In the genomic region with DNA sequence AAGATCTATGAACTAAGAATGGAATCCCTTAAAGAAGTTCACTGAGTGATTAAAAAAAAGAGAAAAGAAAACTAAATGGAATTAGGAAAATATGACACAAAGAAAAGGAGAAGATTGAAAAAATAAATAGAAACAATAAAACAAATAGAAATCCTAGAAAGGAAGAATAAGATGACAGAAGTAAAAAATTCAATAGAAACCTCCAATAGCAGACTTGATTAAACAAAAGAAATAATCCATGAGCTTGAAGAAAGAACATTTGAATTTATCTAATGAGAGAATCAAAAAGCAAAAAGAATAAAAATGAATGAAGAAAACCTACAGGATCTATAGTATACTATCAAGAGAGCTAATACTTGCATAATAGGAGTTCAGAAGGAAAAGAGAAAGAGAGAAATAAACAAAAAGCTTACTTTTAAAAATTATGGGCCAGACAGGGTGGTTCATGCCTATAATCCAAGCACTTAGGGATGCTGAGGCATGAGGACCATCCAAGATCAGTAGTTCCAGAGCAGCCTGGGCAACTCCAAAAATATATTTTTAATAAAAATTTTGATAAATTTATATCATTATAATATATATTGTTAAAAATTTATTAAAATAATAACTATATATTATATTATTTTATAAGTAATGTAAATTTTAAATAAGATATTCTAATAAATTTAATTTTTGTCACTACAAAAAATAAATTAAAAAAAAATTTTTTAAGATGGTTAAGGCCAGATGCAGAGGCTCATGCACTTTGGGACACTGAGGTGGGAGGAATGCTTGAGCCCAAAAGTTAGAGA, we compare ENCODE assay signal across 20 cellular contexts. TPM values are rescaled to one million over a fixed set of nuclear protein-coding genes. Genes with fewer than 3 reads are reported as not detected.
DNase-seq lines count a peak whose midpoint lies in the region; ATAC-seq, FAIRE-seq and TF ChIP-seq lines count a peak whose summit lies in the region.
"Had no signal": no experiment of that assay in that cellular context is flagged by ENCODE, and none has a peak within 500 bp of the region (broad histone marks: within the 10 kb centered on the region; RNA-seq: fewer than 3 reads in every experiment).

No MANE protein-coding gene starts in this region.

- TF ChIP-seq CTCF in WTC11 (IDR thresholded peaks at IDR 0.05) (no peak), kidney (IDR thresholded peaks at IDR 0.05; ENCODE audit: borderline replicate concordance, extremely low read depth, insufficient read depth) (no peak)

- no peak overlapping the region for H3K27ac ChIP-seq in kidney (ENCODE audit: low read depth in 2 of 2, low read length in 2 of 2)

- peak; percentile 44 for FAIRE-seq in kidney (lab: Jason Lieb, UNC)
- FAIRE-seq: GM12892, GM18507, H54 had no signal

- ATAC-seq in WTC11: no peak
- ATAC-seq in GM18511 (IDR thresholded peaks at IDR 0.05; ENCODE audit: unreplicated experiment): no peak
- ATAC-seq: GM23338 had no signal

- no peak overlapping the region for H3K4me3 ChIP-seq in kidney (ENCODE audit: low read length in 2 of 2)
- H3K4me3 ChIP-seq: GM23338 had no signal

- H3K27me3 Mint-ChIP-seq in activated naive CD4-positive, alpha-beta T cell treated with anti-CD3 and anti-CD28 coated beads, Interleukin-2, amount 50 U/mL, for 24 hours: peaks cover 3% of the 10 kb centered on the region
- peaks cover 5% of the 10 kb centered on the region for H3K27me3 Mint-ChIP-seq in activated naive CD4-positive, alpha-beta T cell treated with anti-CD3 and anti-CD28 coated beads for 36 hours (ENCODE audit: low read depth)
- H3K27me3 Mint-ChIP-seq in WTC11 (ENCODE audit: low read depth): no peaks in the 10 kb centered on the region; the same call in 1 of the 2 replicates

- DNase-seq in activated naive CD4-positive, alpha-beta T cell treated with anti-CD3 and anti-CD28 coated beads for 36 hours: no peak
- DNase-seq in WTC11 (ENCODE audit: low spot score) (no peak), kidney (no peak), KG1 (lab: John Stamatoyannopoulos, UW) (no peak)
- DNase-seq in activated CD8-positive, alpha-beta memory T cell treated with anti-CD3 and anti-CD28 coated beads for 24 hours: no peak
- DNase-seq: 8988T; BE2C; C1 segment of cervical spinal cord; CD4-positive, CD25-positive, alpha-beta regulatory T cell; CD8-positive, alpha-beta memory T cell; COR-L47; GDM1; HCEC 1CT had no signal

- no peaks in the 10 kb centered on the region for H3K36me3 ChIP-seq in kidney (ENCODE audit: control insufficient read depth in 1 of 2, insufficient read depth in 2 of 2, low read length in 2 of 2)
- H3K36me3 ChIP-seq: BE2C had no signal

- peak overlapping the region; percentile 47 for H3K27ac Mint-ChIP-seq in activated naive CD4-positive, alpha-beta T cell treated with anti-CD3 and anti-CD28 coated beads, Interleukin-2, amount 50 U/mL, for 24 hours
- H3K27ac Mint-ChIP-seq in activated naive CD4-positive, alpha-beta T cell treated with anti-CD3 and anti-CD28 coated beads for 36 hours: no peak overlapping the region
- no peak overlapping the region for H3K27ac Mint-ChIP-seq in WTC11
- H3K27ac Mint-ChIP-seq: CD4-positive, CD25-positive, alpha-beta regulatory T cell; CD8-positive, alpha-beta memory T cell; GM23338 had no signal

- peaks cover 2 to 5% of the 10 kb centered on the region in 2 donors for H3K9me3 ChIP-seq in kidney (ENCODE audit: control insufficient read depth in 1 of 2, low read length in 2 of 2)
- H3K9me3 ChIP-seq: BE2C had no signal

- CTCF ChIA-PET in activated naive CD4-positive, alpha-beta T cell treated with anti-CD3 and anti-CD28 coated beads for 36 hours (lab: Charles Lee): no interaction called here
- CTCF ChIA-PET in WTC11 (lab: Charles Lee): no interaction called here

- H3K4me1 Mint-ChIP-seq in activated naive CD4-positive, alpha-beta T cell treated with anti-CD3 and anti-CD28 coated beads, Interleukin-2, amount 50 U/mL, for 24 hours: no peaks in the 10 kb centered on the region
- no peaks in the 10 kb centered on the region for H3K4me1 Mint-ChIP-seq in activated naive CD4-positive, alpha-beta T cell treated with anti-CD3 and anti-CD28 coated beads for 36 hours (ENCODE audit: low read depth)
- no peaks in the 10 kb centered on the region for H3K4me1 Mint-ChIP-seq in WTC11
- H3K4me1 Mint-ChIP-seq: CD4-positive, CD25-positive, alpha-beta regulatory T cell; CD8-positive, alpha-beta memory T cell; GM23338 had no signal

- peaks cover 18% of the 10 kb centered on the region for H3K9me3 Mint-ChIP-seq in activated naive CD4-positive, alpha-beta T cell treated with anti-CD3 and anti-CD28 coated beads, Interleukin-2, amount 50 U/mL, for 24 hours
- H3K9me3 Mint-ChIP-seq in activated naive CD4-positive, alpha-beta T cell treated with anti-CD3 and anti-CD28 coated beads for 36 hours: peaks cover 26% of the 10 kb centered on the region
- peaks cover 23% of the 10 kb centered on the region for H3K9me3 Mint-ChIP-seq in WTC11
- H3K9me3 Mint-ChIP-seq: GM23338 had no signal

- POLR2A ChIA-PET in WTC11 (lab: Charles Lee): no interaction called here

- H3K4me1 ChIP-seq in kidney (ENCODE audit: control insufficient read depth in 1 of 2, insufficient read depth in 1 of 2, low read depth in 1 of 2, low read length in 2 of 2): no peaks in the 10 kb centered on the region
- H3K4me1 ChIP-seq: BE2C had no signal

- no peak overlapping the region for H3K4me3 Mint-ChIP-seq in activated naive CD4-positive, alpha-beta T cell treated with anti-CD3 and anti-CD28 coated beads, Interleukin-2, amount 50 U/mL, for 24 hours
- H3K4me3 Mint-ChIP-seq in activated naive CD4-positive, alpha-beta T cell treated with anti-CD3 and anti-CD28 coated beads for 36 hours: no peak overlapping the region
- H3K4me3 Mint-ChIP-seq in WTC11: no peak overlapping the region
- H3K4me3 Mint-ChIP-seq: CD4-positive, CD25-positive, alpha-beta regulatory T cell; CD8-positive, alpha-beta memory T cell; GM23338 had no signal

- H3K36me3 Mint-ChIP-seq in activated naive CD4-positive, alpha-beta T cell treated with anti-CD3 and anti-CD28 coated beads, Interleukin-2, amount 50 U/mL, for 24 hours: no peaks in the 10 kb centered on the region
- no peaks in the 10 kb centered on the region for H3K36me3 Mint-ChIP-seq in activated naive CD4-positive, alpha-beta T cell treated with anti-CD3 and anti-CD28 coated beads for 36 hours (ENCODE audit: low read depth)
- peaks cover 2% of the 10 kb centered on the region; the same call in 1 of the 2 replicates for H3K36me3 Mint-ChIP-seq in WTC11
- H3K36me3 Mint-ChIP-seq: CD4-positive, CD25-positive, alpha-beta regulatory T cell had no signal

- intact Hi-C loops in activated naive CD4-positive, alpha-beta T cell treated with anti-CD3 and anti-CD28 coated beads for 36 hours (cut with micrococcal nuclease): no loop called here
- intact Hi-C loops in kidney (cut with DNase I): no loop called here

- H3K9ac ChIP-seq in kidney (ENCODE audit: low read length in 2 of 2): no peak overlapping the region

TF ChIP-seq in WTC11, 78 proteins besides CTCF, POLR2A, EP300 and RAD21:
- TF ChIP-seq JUN (CRISPR knock-in tag; IDR thresholded peaks at IDR 0.05) (no peak), HMGA2 (CRISPR knock-in tag; IDR thresholded peaks at IDR 0.05) (peak; percentile 92; the same call in 1 of the 2 replicates)

RNA-seq across cellular contexts. Expression of a gene that starts 9.4 kb away (rescaled TPM):
- total RNA-seq in activated naive CD4-positive, alpha-beta T cell treated with anti-CD3 and anti-CD28 coated beads for 36 hours: not detected
- not detected in 3 replicates for total RNA-seq in WTC11 (2021)
- not detected for total RNA-seq in kidney
- not detected for polyA plus RNA-seq in kidney (ENCODE audit: insufficient read depth, low read depth, low replicate concordance)
- total RNA-seq: CD4-positive, CD25-positive, alpha-beta regulatory T cell; CD8-positive, alpha-beta memory T cell; GM23338; HT-29 had no signal
- polyA plus RNA-seq: CD4-positive, CD25-positive, alpha-beta regulatory T cell; CD8-positive, alpha-beta memory T cell; GM23338 had no signal
